In the genomic region with DNA sequence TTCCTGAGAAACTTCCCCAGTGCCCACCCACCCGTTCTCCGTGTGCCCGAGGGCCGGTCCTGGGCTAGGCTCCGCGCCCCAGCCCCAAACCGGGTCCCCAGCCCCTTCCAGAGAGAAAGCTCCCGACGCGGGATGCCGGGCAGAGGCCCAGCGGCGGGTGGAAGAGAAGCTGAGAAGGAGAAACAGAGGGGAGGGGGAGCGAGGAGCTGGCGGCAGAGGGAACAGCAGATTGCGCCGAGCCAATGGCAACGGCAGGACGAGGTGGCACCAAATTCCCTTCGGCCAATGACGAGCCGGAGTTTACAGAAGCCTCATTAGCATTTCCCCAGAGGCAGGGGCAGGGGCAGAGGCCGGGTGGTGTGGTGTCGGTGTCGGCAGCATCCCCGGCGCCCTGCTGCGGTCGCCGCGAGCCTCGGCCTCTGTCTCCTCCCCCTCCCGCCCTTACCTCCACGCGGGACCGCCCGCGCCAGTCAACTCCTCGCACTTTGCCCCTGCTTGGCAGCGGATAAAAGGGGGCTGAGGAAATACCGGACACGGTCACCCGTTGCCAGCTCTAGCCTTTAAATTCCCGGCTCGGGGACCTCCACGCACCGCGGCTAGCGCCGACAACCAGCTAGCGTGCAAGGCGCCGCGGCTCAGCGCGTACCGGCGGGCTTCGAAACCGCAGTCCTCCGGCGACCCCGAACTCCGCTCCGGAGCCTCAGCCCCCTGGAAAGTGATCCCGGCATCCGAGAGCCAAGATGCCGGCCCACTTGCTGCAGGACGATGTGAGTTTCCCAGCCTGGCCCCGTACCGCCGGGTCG, we compare ENCODE assay signal across 8 cellular contexts. TPM values are rescaled to one million over a fixed set of nuclear protein-coding genes. Genes with fewer than 3 reads are reported as not detected.
DNase-seq lines count a peak whose midpoint lies in the region; ATAC-seq and TF ChIP-seq lines count a peak whose summit lies in the region.

A gene (plus strand): TSS at position 469 of the 803 bp plus-strand sequence. CDS start 272 bp downstream, at position 741.

- intact Hi-C loops in left ventricle myocardium inferior (cut with micrococcal nuclease): no loop called here
- intact Hi-C loops in upper lobe of right lung (cut with DNase I): no loop called here

- DNase-seq in NCI-H1694 (lab: John Stamatoyannopoulos, UW) (peak; percentile 93), amniotic epithelial cell (ENCODE audit: low read depth) (peak; percentile 91), left ventricle myocardium inferior (peak; percentile 69), progenitor cell of endocrine pancreas (ENCODE audit: low spot score, unreplicated experiment) (peak; percentile 59), upper lobe of right lung (peak; percentile 93)

- no peaks in the 10 kb centered on the region for H3K36me3 ChIP-seq in left ventricle myocardium inferior
- H3K36me3 ChIP-seq in upper lobe of right lung: no peaks in the 10 kb centered on the region

- H3K27ac ChIP-seq in left ventricle myocardium inferior (replicated peaks) (no peak within 1 kb of the TSS), upper lobe of right lung (peak within 1 kb of the TSS; percentile 71)

- H3K36me3 Mint-ChIP-seq in T-helper 1 cell treated with Interleukin-12 subunit alpha and Interleukin-12 subunit beta and Interleukin-4 antibody, amounts not matched to agents 30 μg/mL and 1 μg/mL, for 36 hours (ENCODE audit: low read depth): peaks cover 38% of the 10 kb centered on the region
- H3K36me3 Mint-ChIP-seq in progenitor cell of endocrine pancreas (ENCODE audit: insufficient read depth): peaks cover 19% of the 10 kb centered on the region

- H3K4me1 ChIP-seq in left ventricle myocardium inferior (peaks cover 22% of the 10 kb centered on the region), upper lobe of right lung (peaks cover 9% of the 10 kb centered on the region)

- no peaks in the 10 kb centered on the region for H3K27me3 Mint-ChIP-seq in T-helper 1 cell treated with Interleukin-12 subunit alpha and Interleukin-12 subunit beta and Interleukin-4 antibody, amounts not matched to agents 30 μg/mL and 1 μg/mL, for 36 hours (ENCODE audit: low read depth)
- no peaks in the 10 kb centered on the region for H3K27me3 Mint-ChIP-seq in progenitor cell of endocrine pancreas

- peak within 1 kb of the TSS; percentile 100 for H3K4me3 Mint-ChIP-seq in T-helper 1 cell treated with Interleukin-12 subunit alpha and Interleukin-12 subunit beta and Interleukin-4 antibody, amounts not matched to agents 30 μg/mL and 1 μg/mL, for 36 hours
- peak within 1 kb of the TSS; percentile 95 for H3K4me3 Mint-ChIP-seq in progenitor cell of endocrine pancreas (ENCODE audit: low read depth)

- no peaks in the 10 kb centered on the region for H3K9me3 Mint-ChIP-seq in T-helper 1 cell treated with Interleukin-12 subunit alpha and Interleukin-12 subunit beta and Interleukin-4 antibody, amounts not matched to agents 30 μg/mL and 1 μg/mL, for 36 hours
- H3K9me3 Mint-ChIP-seq in progenitor cell of endocrine pancreas (ENCODE audit: low read depth): no peaks in the 10 kb centered on the region

- H3K27me3 ChIP-seq in left ventricle myocardium inferior (ENCODE audit: low read depth): peaks cover 65% of the 10 kb centered on the region
- no peaks in the 10 kb centered on the region for H3K27me3 ChIP-seq in upper lobe of right lung

- H3K27ac Mint-ChIP-seq in T-helper 1 cell treated with Interleukin-12 subunit alpha and Interleukin-12 subunit beta and Interleukin-4 antibody, amounts not matched to agents 30 μg/mL and 1 μg/mL, for 36 hours: peak within 1 kb of the TSS; percentile 88
- H3K27ac Mint-ChIP-seq in progenitor cell of endocrine pancreas: peak within 1 kb of the TSS; percentile 94

- no peak for TF ChIP-seq CTCF in left ventricle myocardium inferior (IDR thresholded peaks at IDR 0.05; ENCODE audit: borderline replicate concordance)
- TF ChIP-seq CTCF in progenitor cell of endocrine pancreas (IDR thresholded peaks at IDR 0.05; ENCODE audit: unreplicated experiment): no peak
- no peak for TF ChIP-seq CTCF in upper lobe of right lung (IDR thresholded peaks at IDR 0.05)

- peaks cover 62% of the 10 kb centered on the region for H3K4me1 Mint-ChIP-seq in T-helper 1 cell treated with Interleukin-12 subunit alpha and Interleukin-12 subunit beta and Interleukin-4 antibody, amounts not matched to agents 30 μg/mL and 1 μg/mL, for 36 hours (ENCODE audit: low read depth)
- H3K4me1 Mint-ChIP-seq in progenitor cell of endocrine pancreas (ENCODE audit: low read depth): peaks cover 46% of the 10 kb centered on the region

- H3K4me3 ChIP-seq in left ventricle myocardium inferior (peak within 1 kb of the TSS; percentile 69), upper lobe of right lung (peak within 1 kb of the TSS; percentile 72)

- ATAC-seq in GM18498 (IDR thresholded peaks at IDR 0.05; ENCODE audit: unreplicated experiment) (peak; percentile 96), HG02885 (IDR thresholded peaks at IDR 0.05; ENCODE audit: poor library complexity, unreplicated experiment) (peak; percentile 92), upper lobe of right lung (peak; percentile 95)

- no peaks in the 10 kb centered on the region for H3K9me3 ChIP-seq in left ventricle myocardium inferior (replicated peaks)
- H3K9me3 ChIP-seq in upper lobe of right lung: no peaks in the 10 kb centered on the region

RNA-seq across cellular contexts. Expression of the gene that starts here (rescaled TPM):
- total RNA-seq in left ventricle myocardium inferior: 4.8 TPM
- total RNA-seq in progenitor cell of endocrine pancreas: 281 and 309 TPM in 2 replicates
- total RNA-seq in upper lobe of right lung: 276 TPM

Comparison
In these comparisons a context has a peak if more than half of its experiments do, and no peak if none do; other contexts are left out.
1. RNA of the gene that starts here (total RNA-seq): 281 to 309 TPM in progenitor cell of endocrine pancreas and 276 TPM in upper lobe of right lung (single experiment); 4.8 TPM in left ventricle myocardium inferior (single experiment); every median in the first group is over 10 times any median in the second.
2. Peak in every context shown above with its lines, with median percentiles within 50 percentile points of each other: ATAC-seq and DNase-seq.